ENCODE assay signal across 33 cellular contexts in the genomic region with DNA sequence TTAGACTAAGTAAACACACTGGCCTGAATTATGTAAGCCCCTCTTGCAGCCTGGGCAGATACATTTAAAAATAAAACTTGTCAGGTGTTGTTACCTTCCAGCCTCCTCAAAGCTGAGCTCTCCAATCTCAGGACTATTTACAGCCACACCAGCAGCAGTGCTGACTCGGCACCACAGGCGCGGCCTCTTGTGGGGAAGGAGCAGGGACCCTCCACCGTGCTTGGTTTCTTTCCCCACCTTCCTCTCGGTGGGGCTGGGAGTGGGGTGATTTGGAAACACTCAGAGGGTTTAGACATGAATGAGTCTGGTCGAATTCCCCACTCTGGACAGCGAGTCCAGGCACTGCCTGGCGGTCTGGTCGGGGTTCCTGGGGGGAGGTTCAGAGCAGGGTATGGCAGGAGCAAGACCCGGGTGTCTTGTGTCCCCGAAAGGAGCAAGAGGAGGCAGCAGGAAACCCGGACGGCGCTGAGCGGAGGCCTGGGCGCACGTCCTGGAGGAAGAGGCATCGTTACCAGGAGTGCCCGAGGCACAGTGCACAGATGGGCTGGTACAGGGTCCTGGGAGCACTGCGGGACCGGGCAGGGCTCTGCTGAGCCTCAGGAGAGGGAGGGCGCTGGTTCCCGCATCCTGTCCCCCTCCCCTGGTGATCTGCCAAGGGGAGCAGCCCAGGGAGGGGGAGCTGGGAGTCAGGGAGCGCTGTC. TPM values are rescaled to one million over a fixed set of nuclear protein-coding genes. Genes with fewer than 3 reads are reported as not detected.
DNase-seq lines count a peak whose midpoint lies in the region; ATAC-seq, FAIRE-seq and TF ChIP-seq lines count a peak whose summit lies in the region.
"Had no signal": no experiment of that assay in that cellular context is flagged by ENCODE, and none has a peak within 500 bp of the region (broad histone marks: within the 10 kb centered on the region; RNA-seq: fewer than 3 reads in every experiment).

No MANE protein-coding gene starts in this region.

- no peak overlapping the region for H3K27ac Mint-ChIP-seq in activated naive CD4-positive, alpha-beta T cell treated with anti-CD3 and anti-CD28 coated beads, Interleukin-2, amount 10 ng/mL, durations not matched to agents 7 days and 5 days
- peak overlapping the region; percentile 81 for H3K27ac Mint-ChIP-seq in nephron progenitor cell
- H3K27ac Mint-ChIP-seq: activated CD4-positive, alpha-beta memory T cell treated with anti-CD3 and anti-CD28 coated beads for 36 hours; activated naive CD4-positive, alpha-beta T cell treated with anti-CD3 and anti-CD28 coated beads, Interleukin-2, amount 50 U/mL, for 24 hours; activated T-helper 1 cell treated with anti-CD3 and anti-CD28 coated beads, Interleukin-12 subunit alpha, Interleukin-12 subunit beta, Interleukin-2, Interleukin-4 antibody, amounts not matched to agents 30 ng/mL and 10 ng/mL and 1 ng/mL, durations not matched to agents 14 hours and 24 hours and 36 hours; CD8-positive, alpha-beta T cell; stimulated activated memory B cell treated with anti-CD40 and anti-IgM and Interleukin-4, amounts not matched to agents 10 μg/mL and 1 μg/mL and 100 μg/mL, for 72 hours; T-helper 1 cell treated with Interleukin-12 subunit alpha and Interleukin-12 subunit beta and Interleukin-4 antibody, amounts not matched to agents 30 μg/mL and 1 μg/mL, for 36 hours had no signal

- peaks cover 30% of the 10 kb centered on the region for H3K27me3 Mint-ChIP-seq in activated naive CD4-positive, alpha-beta T cell treated with anti-CD3 and anti-CD28 coated beads, Interleukin-2, amount 10 ng/mL, durations not matched to agents 7 days and 5 days
- H3K27me3 Mint-ChIP-seq in nephron progenitor cell (ENCODE audit: low read depth, poor library complexity), result peaks cover 35% of the 10 kb centered on the region

- H3K4me3 ChIP-seq in H1 (ENCODE audit: extremely low read depth in 1 of 4, insufficient read depth in 2 of 4, low read depth in 3 of 4, low read length in 4 of 4) (peak overlapping the region in 2 of 4 experiments; percentile 19 to 37; a peak in 2 of 8 replicates), upper lobe of right lung (no peak overlapping the region), gastroesophageal sphincter (no peak overlapping the region)
- H3K4me3 ChIP-seq: A549, dorsolateral prefrontal cortex, esophagus squamous epithelium, psoas muscle, SK-N-MC had no signal

- no peaks in the 10 kb centered on the region for H4K20me1 ChIP-seq in H1 (replicated peaks in 1 of 2; ENCODE audit: control insufficient read depth in 1 of 2, insufficient read depth in 2 of 2, low read length in 2 of 2)

- intact Hi-C loops in upper lobe of right lung (cut with DNase I), result no loop called here

- peaks cover 0 to 24% (median 12%) of the 10 kb centered on the region in 4 experiments; a peak in 6 of 7 replicates for H3K4me1 ChIP-seq in H1 (replicated peaks in 1 of 4; ENCODE audit: control insufficient read depth in 3 of 4, insufficient read depth in 4 of 4, low read length in 3 of 4)
- H3K4me1 ChIP-seq in upper lobe of right lung, result no peaks in the 10 kb centered on the region
- H3K4me1 ChIP-seq in gastroesophageal sphincter, result no peaks in the 10 kb centered on the region
- H3K4me1 ChIP-seq: A549, esophagus squamous epithelium, foreskin keratinocyte, psoas muscle had no signal

- TF ChIP-seq CTCF in H1 (IDR thresholded peaks at IDR 0.05; ENCODE audit: control extremely low read depth in 1 of 3, insufficient read depth in 1 of 3, low read depth in 1 of 3, low read length in 3 of 3) (no peak), nephron progenitor cell (IDR thresholded peaks at IDR 0.05) (no peak), upper lobe of right lung (IDR thresholded peaks at IDR 0.05) (no peak), gastroesophageal sphincter (IDR thresholded peaks at IDR 0.05) (no peak)

- POLR2A ChIA-PET in H1 (lab: Charles Lee; ENCODE audit: partially characterized antibody), result interaction anchor here (0.8 to 0.9 kb wide), 2 partner anchors 10 to 30 kb away, joined by 3 read pairs; no protein-coding TSS in a partner anchor

- TF ChIP-seq EP300 in H1 (IDR thresholded peaks at IDR 0.05; ENCODE audit: borderline replicate concordance in 1 of 2, low read depth in 2 of 2, low read length in 2 of 2) (no peak), gastroesophageal sphincter (IDR thresholded peaks at IDR 0.05) (no peak)

- H3K36me3 Mint-ChIP-seq in activated naive CD4-positive, alpha-beta T cell treated with anti-CD3 and anti-CD28 coated beads, Interleukin-2, amount 10 ng/mL, durations not matched to agents 7 days and 5 days, result no peaks in the 10 kb centered on the region
- H3K36me3 Mint-ChIP-seq in nephron progenitor cell (ENCODE audit: low read depth), result no peaks in the 10 kb centered on the region
- H3K36me3 Mint-ChIP-seq: activated CD4-positive, alpha-beta memory T cell treated with anti-CD3 and anti-CD28 coated beads for 36 hours; activated naive CD4-positive, alpha-beta T cell treated with anti-CD3 and anti-CD28 coated beads, Interleukin-2, amount 50 U/mL, for 24 hours; CD8-positive, alpha-beta T cell; stimulated activated memory B cell treated with anti-CD40 and anti-IgM and Interleukin-4, amounts not matched to agents 10 μg/mL and 1 μg/mL and 100 μg/mL, for 72 hours had no signal

- no peak for ATAC-seq in upper lobe of right lung
- ATAC-seq in gastroesophageal sphincter, result no peak
- ATAC-seq: CD8-positive, alpha-beta T cell; foreskin keratinocyte; left lobe of liver; psoas muscle; stimulated activated memory B cell treated with anti-CD40 and anti-IgM and Interleukin-4, amounts not matched to agents 10 μg/mL and 1 μg/mL and 100 μg/mL, for 72 hours had no signal

- peak overlapping the region; percentile 72 for H2AFZ ChIP-seq in H1 (ENCODE audit: low read length)

- H3K56ac ChIP-seq in H1 (replicated peaks; ENCODE audit: insufficient read length, low read depth, low read length), result no peak overlapping the region

- H3K79me2 ChIP-seq in H1 (ENCODE audit: control insufficient read depth in 1 of 2, insufficient read depth in 2 of 2, low read length in 2 of 2), result no peaks in the 10 kb centered on the region

- H4K5ac ChIP-seq in H1 (ENCODE audit: insufficient read length, low read depth, low read length), result no peak overlapping the region

- no peak overlapping the region for H2AK5ac ChIP-seq in H1 (ENCODE audit: low read depth, low read length)

- H3K79me1 ChIP-seq in H1 (ENCODE audit: low read depth, low read length), result no peaks in the 10 kb centered on the region

- H3K36me3 ChIP-seq in H1 (ENCODE audit: control insufficient read depth in 2 of 4, insufficient read depth in 4 of 4, low read length in 3 of 4) (no peaks in the 10 kb centered on the region), upper lobe of right lung (no peaks in the 10 kb centered on the region), gastroesophageal sphincter (no peaks in the 10 kb centered on the region)
- H3K36me3 ChIP-seq: esophagus squamous epithelium had no signal

- H3K27ac ChIP-seq in H1 (ENCODE audit: low read depth, low read length) (no peak overlapping the region), upper lobe of right lung (no peak overlapping the region), gastroesophageal sphincter (no peak overlapping the region)
- H3K27ac ChIP-seq: A549, dorsolateral prefrontal cortex, esophagus squamous epithelium, foreskin keratinocyte, psoas muscle, SK-N-MC had no signal

- peak overlapping the region; percentile 52 to 61; a peak in 3 of 4 replicates for H3K4me2 ChIP-seq in H1 (ENCODE audit: insufficient read depth in 1 of 2, low read depth in 2 of 2, low read length in 2 of 2)
- H3K4me2 ChIP-seq: A549 had no signal

- CTCF ChIA-PET in activated naive CD4-positive, alpha-beta T cell treated with anti-CD3 and anti-CD28 coated beads, Interleukin-2, amount 10 ng/mL, durations not matched to agents 7 days and 5 days (lab: Charles Lee), result no interaction called here
- CTCF ChIA-PET in H1 (lab: Charles Lee; ENCODE audit: partially characterized antibody), result interaction anchor here (0.7 kb wide), 1 partner anchor 53 kb away, joined by 3 read pairs; no protein-coding TSS in a partner anchor

- peak overlapping the region; percentile 85 for H3K18ac ChIP-seq in H1 (ENCODE audit: extremely low read depth, low read length)

- H3K9me3 Mint-ChIP-seq in activated naive CD4-positive, alpha-beta T cell treated with anti-CD3 and anti-CD28 coated beads, Interleukin-2, amount 10 ng/mL, durations not matched to agents 7 days and 5 days, result no peaks in the 10 kb centered on the region
- peaks cover 13% of the 10 kb centered on the region for H3K9me3 Mint-ChIP-seq in nephron progenitor cell
- H3K9me3 Mint-ChIP-seq: activated CD4-positive, alpha-beta memory T cell treated with anti-CD3 and anti-CD28 coated beads for 36 hours; activated naive CD4-positive, alpha-beta T cell treated with anti-CD3 and anti-CD28 coated beads, Interleukin-2, amount 50 U/mL, for 24 hours; activated T-helper 1 cell treated with anti-CD3 and anti-CD28 coated beads, Interleukin-12 subunit alpha, Interleukin-12 subunit beta, Interleukin-2, Interleukin-4 antibody, amounts not matched to agents 30 ng/mL and 10 ng/mL and 1 ng/mL, durations not matched to agents 14 hours and 24 hours and 36 hours; CD8-positive, alpha-beta T cell; T-helper 1 cell treated with Interleukin-12 subunit alpha and Interleukin-12 subunit beta and Interleukin-4 antibody, amounts not matched to agents 30 μg/mL and 1 μg/mL, for 36 hours had no signal

- H3K9me3 ChIP-seq in H1 (ENCODE audit: insufficient read depth in 2 of 2, low read depth in 1 of 2, low read length in 1 of 2) (no peaks in the 10 kb centered on the region), upper lobe of right lung (no peaks in the 10 kb centered on the region), gastroesophageal sphincter (peaks cover 0 to 18% (median 0%) of the 10 kb centered on the region in 3 donors)
- H3K9me3 ChIP-seq: A549, esophagus squamous epithelium had no signal

- H3K9ac ChIP-seq in H1 (replicated peaks in 1 of 4; ENCODE audit: extremely low read depth in 1 of 4, low read depth in 3 of 4, low read length in 3 of 4), result no peak overlapping the region

- no peak overlapping the region for H2BK120ac ChIP-seq in H1 (replicated peaks; ENCODE audit: low read depth, low read length)

- H3K27me3 ChIP-seq in H1 (replicated peaks in 1 of 4; ENCODE audit: control insufficient read depth in 3 of 4, extremely low read depth in 1 of 4, insufficient read depth in 3 of 4, low read length in 3 of 4) (peaks cover 0 to 5% (median 0%) of the 10 kb centered on the region in 4 experiments; a peak in 2 of 7 replicates), upper lobe of right lung (peaks cover 64% of the 10 kb centered on the region), gastroesophageal sphincter (peaks cover 76% of the 10 kb centered on the region)

- FAIRE-seq in H1 (lab: Jason Lieb, UNC), result no peak
- FAIRE-seq: A549, TTC549 had no signal

- H2BK20ac ChIP-seq in H1 (ENCODE audit: low read length), result peak overlapping the region; percentile 80; the same call in 1 of the 2 replicates

- WGBS in H1 (ENCODE audit: extremely low coverage in 1 of 2, insufficient coverage in 1 of 2, insufficient read length in 1 of 2, insufficient replicate concordance in 2 of 2, low coverage in 1 of 2, low lambda C conversion rate in 2 of 2, missing lambda C conversion rate in 1 of 2), 2 experiments, result 37% methylated on average over 24 of the region's 24 CpGs; no CpG with 5 or more reads in 1 of the 2 experiments
- 45 to 62% methylated on average over 4 to 8 of the region's 24 CpGs for WGBS in gastroesophageal sphincter (ENCODE audit: low coverage in 1 of 2), 2 donors

- H3K23me2 ChIP-seq in H1 (ENCODE audit: low read depth, low read length), result no peaks in the 10 kb centered on the region

- H3K4me1 Mint-ChIP-seq in activated naive CD4-positive, alpha-beta T cell treated with anti-CD3 and anti-CD28 coated beads, Interleukin-2, amount 10 ng/mL, durations not matched to agents 7 days and 5 days, result no peaks in the 10 kb centered on the region
- peaks cover 30% of the 10 kb centered on the region for H3K4me1 Mint-ChIP-seq in nephron progenitor cell
- H3K4me1 Mint-ChIP-seq: activated naive CD4-positive, alpha-beta T cell treated with anti-CD3 and anti-CD28 coated beads, Interleukin-2, amount 50 U/mL, for 24 hours; stimulated activated memory B cell treated with anti-CD40 and anti-IgM and Interleukin-4, amounts not matched to agents 10 μg/mL and 1 μg/mL and 100 μg/mL, for 72 hours had no signal

- H2BK15ac ChIP-seq in H1 (ENCODE audit: low read length), result 0 out of 2 replicates have a peak overlapping the region, but pooled peaks have one; percentile 53

- DNase-seq in activated naive CD4-positive, alpha-beta T cell treated with anti-CD3 and anti-CD28 coated beads, Interleukin-2, amount 10 ng/mL, durations not matched to agents 7 days and 5 days, result peak; percentile 19
- DNase-seq in activated naive CD4-positive, alpha-beta T cell treated with Interleukin-2 at 50 U/mL for 16 hours, result no peak
- peak in 1 of 2 experiments; percentile 69 for DNase-seq in H1 (ENCODE audit: low read depth in 1 of 2, low spot score in 2 of 2)
- no peak for DNase-seq in nephron progenitor cell
- DNase-seq in upper lobe of right lung, result peak; percentile 58
- no peak for DNase-seq in NCI-H69 (lab: John Stamatoyannopoulos, UW)
- DNase-seq in NCI-H2107 treated with DMSO at 0.1 percent for 48 hours (lab: John Stamatoyannopoulos, UW; ENCODE audit: unreplicated experiment), result no peak
- DNase-seq: activated CD4-positive, alpha-beta memory T cell treated with anti-CD3 and anti-CD28 coated beads for 36 hours; activated CD4-positive, alpha-beta T cell treated with anti-CD3 and anti-CD28 coated beads for 1 hour; amygdala; CD8-positive, alpha-beta T cell; esophagus squamous epithelium; foreskin keratinocyte; GOT3; hippocampal formation; MM.1S; NCI-H2029; NCI-H524 treated with DMSO at 0.1 percent for 48 hours; NK-92 treated with Interleukin-12 subunit alpha and Interleukin-12 subunit beta, amount 100 ng/mL, for 24 hours; nucleus accumbens; substantia nigra had no signal

- no peak overlapping the region for H2BK5ac ChIP-seq in H1 (ENCODE audit: low read depth, low read length)

- H4K91ac ChIP-seq in H1 (replicated peaks; ENCODE audit: insufficient read length, low read length), result no peak overlapping the region

- H3K4ac ChIP-seq in H1 (replicated peaks; ENCODE audit: insufficient read length, low read depth, low read length), result no peak overlapping the region

- H4K8ac ChIP-seq in H1 (ENCODE audit: extremely low read depth, insufficient read depth, low read length), result no peak overlapping the region

- no peak for TF ChIP-seq RAD21 in H1 (IDR thresholded peaks at IDR 0.05 in 1 of 2, conservative IDR thresholded peaks at IDR 0.05 in 1 of 2; ENCODE audit: low read depth in 2 of 2, low read length in 2 of 2)

- H3K4me3 Mint-ChIP-seq in activated naive CD4-positive, alpha-beta T cell treated with anti-CD3 and anti-CD28 coated beads, Interleukin-2, amount 10 ng/mL, durations not matched to agents 7 days and 5 days, result no peak overlapping the region
- peak overlapping the region; percentile 13 for H3K4me3 Mint-ChIP-seq in nephron progenitor cell
- H3K4me3 Mint-ChIP-seq: activated CD4-positive, alpha-beta memory T cell treated with anti-CD3 and anti-CD28 coated beads for 36 hours; activated naive CD4-positive, alpha-beta T cell treated with anti-CD3 and anti-CD28 coated beads, Interleukin-2, amount 50 U/mL, for 24 hours; activated T-helper 1 cell treated with anti-CD3 and anti-CD28 coated beads, Interleukin-12 subunit alpha, Interleukin-12 subunit beta, Interleukin-2, Interleukin-4 antibody, amounts not matched to agents 30 ng/mL and 10 ng/mL and 1 ng/mL, durations not matched to agents 14 hours and 24 hours and 36 hours; CD8-positive, alpha-beta T cell; stimulated activated memory B cell treated with anti-CD40 and anti-IgM and Interleukin-4, amounts not matched to agents 10 μg/mL and 1 μg/mL and 100 μg/mL, for 72 hours; T-helper 1 cell treated with Interleukin-12 subunit alpha and Interleukin-12 subunit beta and Interleukin-4 antibody, amounts not matched to agents 30 μg/mL and 1 μg/mL, for 36 hours had no signal

- H3K14ac ChIP-seq in H1 (ENCODE audit: insufficient read length), result no peak overlapping the region

- H2BK12ac ChIP-seq in H1 (ENCODE audit: low read depth, low read length), result peak overlapping the region; percentile 90; the same call in 1 of the 2 replicates

- TF ChIP-seq POLR2A in H1 (IDR thresholded peaks at IDR 0.05; ENCODE audit: control extremely low read depth in 1 of 2, low read depth in 2 of 2, low read length in 2 of 2) (no peak), gastroesophageal sphincter (IDR thresholded peaks at IDR 0.05) (no peak)

- H3K23ac ChIP-seq in H1 (ENCODE audit: insufficient read length), result no peak overlapping the region

RNA-seq across cellular contexts. Expression of a gene that starts 29.2 kb away (rescaled TPM):
- total RNA-seq in H1 (2021; fragmentation: NEBNext Ultra II Directional; extraction: Animal tissue kit (Norgen Biotek cat#: 25700)), result 3.1 and 4.8 TPM in 2 replicates
- polyA plus RNA-seq in H1 (2011; rRNA removed), result 2.2 and 2.6 TPM in 2 replicates
- polyA plus RNA-seq in H1 (2011; cell fraction: cytosol; rRNA removed), result 2.7 TPM
- 8.9 TPM for polyA plus RNA-seq in H1 (2011; cell fraction: nucleus; rRNA removed)
- polyA plus RNA-seq in H1 (2012, experiment 1 of 2), result 2.5 to 4.7 TPM (median 3.4 TPM) in 4 replicates
- 2.7 TPM for polyA plus RNA-seq in H1 (2012, experiment 2 of 2)
- polyA plus RNA-seq in H1 (2013, experiment 1 of 2), result 2.8 TPM
- polyA plus RNA-seq in H1 (2013, experiment 2 of 2), result 2.5 TPM
- 3.9 TPM in 2 replicates for polyA minus RNA-seq in H1 (2011; rRNA and poly(A)+ RNA removed)
- 0.29 TPM for polyA minus RNA-seq in H1 (2011; cell fraction: cytosol; rRNA and poly(A)+ RNA removed)
- polyA minus RNA-seq in H1 (2011; cell fraction: nucleus; rRNA and poly(A)+ RNA removed), result 5.8 TPM
- total RNA-seq in upper lobe of right lung (0.52 TPM), gastroesophageal sphincter (1 to 10 TPM in 1 of 4 donors, under 1 TPM in 2, not detected in 1; 0.27 to 2.2 (median 0.30) TPM)
- total RNA-seq: activated T-helper 1 cell treated with anti-CD3 and anti-CD28 coated beads, Interleukin-12 subunit alpha, Interleukin-12 subunit beta, Interleukin-2, Interleukin-4 antibody, amounts not matched to agents 30 ng/mL and 10 ng/mL and 1 ng/mL, durations not matched to agents 14 hours and 24 hours and 36 hours; CD8-positive, alpha-beta T cell; myocyte had no signal

Comparison
In these comparisons a context has a peak if more than half of its experiments do, and no peak if none do; other contexts are left out.
1. DNase-seq: peak in activated naive CD4-positive, alpha-beta T cell treated with anti-CD3 and anti-CD28 coated beads, Interleukin-2, amount 10 ng/mL, durations not matched to agents 7 days and 5 days (single experiment) and upper lobe of right lung (single experiment); none in activated naive CD4-positive, alpha-beta T cell treated with Interleukin-2 at 50 U/mL for 16 hours (single experiment), nephron progenitor cell (single experiment), NCI-H69 (single experiment) and NCI-H2107 treated with DMSO at 0.1 percent for 48 hours (single experiment).